In genomic region chr9:121827251-121827967, GRCh38 we compare ENCODE assay signal across 21 cellular contexts.
DNase-seq lines count a peak whose midpoint lies in the region; ATAC-seq, FAIRE-seq and TF ChIP-seq lines count a peak whose summit lies in the region.
"Had no signal": no experiment of that assay in that cellular context is flagged by ENCODE, and none has a peak within 500 bp of the region (broad histone marks: within the 10 kb centered on the region; RNA-seq: fewer than 3 reads in every experiment).

No MANE protein-coding gene starts in this region.

- peak; percentile 52 for DNase-seq in right atrium auricular region (ENCODE audit: low spot score)
- no peak for DNase-seq in left cardiac atrium
- DNase-seq in kidney, result peak; percentile 42
- DNase-seq in sciatic nerve (ENCODE audit: low spot score), result peak; percentile 38
- DNase-seq in PC-9, result no peak
- DNase-seq in cortex of kidney (lab: John Stamatoyannopoulos, UW), result no peak
- DNase-seq in NCI-H446 (lab: John Stamatoyannopoulos, UW), result no peak
- DNase-seq: CD8-positive, alpha-beta memory T cell; DMS79; H9; MV-4-11; NCI-H1417; NCI-H1930; NCI-H2171; SHP77 had no signal

- intact Hi-C loops in left cardiac atrium (cut with DNase I), result no loop called here
- intact Hi-C loops in kidney (cut with DNase I), result no loop called here
- intact Hi-C loops in sciatic nerve (cut with DNase I), result no loop called here
- intact Hi-C loops in PC-9 (cut with micrococcal nuclease; ENCODE audit: unreplicated experiment), result no loop called here

- no peaks in the 10 kb centered on the region for H3K36me3 ChIP-seq in right atrium auricular region
- H3K36me3 ChIP-seq in kidney (ENCODE audit: control insufficient read depth in 1 of 2, insufficient read depth in 2 of 2, low read length in 2 of 2), result no peaks in the 10 kb centered on the region
- no peaks in the 10 kb centered on the region for H3K36me3 ChIP-seq in PC-9 (ENCODE audit: low read depth)
- H3K36me3 ChIP-seq: BLaER1 treated with 17β-estradiol and CSF1 and Interleukin-3, amounts not matched to agents 10 nM and 100 nM; Peyer's patch had no signal

- ATAC-seq in left cardiac atrium (no peak), sciatic nerve (no peak), HG02870 (IDR thresholded peaks at IDR 0.05; ENCODE audit: unreplicated experiment) (no peak)
- ATAC-seq: A549 had no signal

- TF ChIP-seq CTCF in right atrium auricular region (IDR thresholded peaks at IDR 0.05) (no peak), kidney (IDR thresholded peaks at IDR 0.05; ENCODE audit: borderline replicate concordance, extremely low read depth, insufficient read depth) (no peak), PC-9 (conservative IDR thresholded peaks at IDR 0.05) (no peak)

- CTCF ChIA-PET in PC-9 (lab: Charles Lee), result no interaction called here

- no peaks in the 10 kb centered on the region for H3K9me2 ChIP-seq in PC-9 (ENCODE audit: insufficient read depth)

- no peak overlapping the region for H3K9ac ChIP-seq in kidney (ENCODE audit: low read length in 2 of 2)
- H3K9ac ChIP-seq: BLaER1 treated with 17β-estradiol and CSF1 and Interleukin-3, amounts not matched to agents 10 nM and 100 nM had no signal

- POLR2A ChIA-PET in PC-9 (lab: Charles Lee; ENCODE audit: unreplicated experiment), result no interaction called here

- H3K9me3 ChIP-seq in right atrium auricular region (no peaks in the 10 kb centered on the region), kidney (ENCODE audit: control insufficient read depth in 1 of 2, low read length in 2 of 2) (no peaks in the 10 kb centered on the region), PC-9 (ENCODE audit: insufficient read depth, low read depth) (no peaks in the 10 kb centered on the region)
- H3K9me3 ChIP-seq: A549; BLaER1 treated with 17β-estradiol and CSF1 and Interleukin-3, amounts not matched to agents 10 nM and 100 nM; Peyer's patch had no signal

- no peak overlapping the region for H2AFZ ChIP-seq in PC-9

- peaks cover 0 to 4% of the 10 kb centered on the region in 2 donors for H3K4me1 ChIP-seq in right atrium auricular region
- no peaks in the 10 kb centered on the region for H3K4me1 ChIP-seq in kidney (ENCODE audit: control insufficient read depth in 1 of 2, insufficient read depth in 1 of 2, low read depth in 1 of 2, low read length in 2 of 2)
- H3K4me1 ChIP-seq in PC-9 (replicated peaks; ENCODE audit: insufficient read depth), result no peaks in the 10 kb centered on the region
- H3K4me1 ChIP-seq: A549, Peyer's patch had no signal

- no peak overlapping the region for H3K4me2 ChIP-seq in PC-9
- H3K4me2 ChIP-seq: A549; BLaER1 treated with 17β-estradiol and CSF1 and Interleukin-3, amounts not matched to agents 10 nM and 100 nM had no signal

- H3K4me3 ChIP-seq in right atrium auricular region, result no peak overlapping the region
- H3K4me3 ChIP-seq in kidney (ENCODE audit: low read length in 2 of 2), result no peak overlapping the region
- H3K4me3 ChIP-seq in PC-9, result no peak overlapping the region
- H3K4me3 ChIP-seq: A549; BLaER1 treated with 17β-estradiol and CSF1 and Interleukin-3, amounts not matched to agents 10 nM and 100 nM; Peyer's patch had no signal

- H4K20me1 ChIP-seq in PC-9 (ENCODE audit: insufficient read depth), result no peaks in the 10 kb centered on the region
- H4K20me1 ChIP-seq: BLaER1 treated with 17β-estradiol and CSF1 and Interleukin-3, amounts not matched to agents 10 nM and 100 nM had no signal

- no peaks in the 10 kb centered on the region for H3K27me3 ChIP-seq in right atrium auricular region
- H3K27me3 ChIP-seq in PC-9 (ENCODE audit: insufficient read depth, low read depth), result no peaks in the 10 kb centered on the region
- H3K27me3 ChIP-seq: BLaER1 treated with 17β-estradiol and CSF1 and Interleukin-3, amounts not matched to agents 10 nM and 100 nM; Peyer's patch had no signal

- H3F3A ChIP-seq in PC-9 (ENCODE audit: insufficient read depth, low read depth), result no peaks in the 10 kb centered on the region

- H3K27ac ChIP-seq in right atrium auricular region, result no peak overlapping the region
- H3K27ac ChIP-seq in kidney (ENCODE audit: low read depth in 2 of 2, low read length in 2 of 2), result no peak overlapping the region
- no peak overlapping the region for H3K27ac ChIP-seq in PC-9
- H3K27ac ChIP-seq: A549; BLaER1 treated with 17β-estradiol and CSF1 and Interleukin-3, amounts not matched to agents 10 nM and 100 nM; Peyer's patch had no signal

- no peak for FAIRE-seq in kidney (lab: Jason Lieb, UNC)
- FAIRE-seq: A549, D721Med, GM19239 had no signal

- BruUV-seq in PC-9 (replicated peaks; lab: Mats Ljungman, UMichigan), result no TSS peak

- H3K79me2 ChIP-seq in PC-9 (ENCODE audit: low read depth), result no peaks in the 10 kb centered on the region

Comparison
In these comparisons a context has a peak if more than half of its experiments do, and no peak if none do; other contexts are left out.
1. DNase-seq: peak in right atrium auricular region (single experiment), kidney (single experiment) and sciatic nerve (single experiment); none in left cardiac atrium (single experiment), PC-9 (0 of 2), cortex of kidney (single experiment) and NCI-H446 (0 of 2).